18 cellular contexts compared by ENCODE assay signal in genomic region chr12:25796523-25797000, GRCh38.
DNase-seq lines count a peak whose midpoint lies in the region; ATAC-seq, FAIRE-seq and TF ChIP-seq lines count a peak whose summit lies in the region.
"Had no signal": no experiment of that assay in that cellular context is flagged by ENCODE, and none has a peak within 500 bp of the region (broad histone marks: within the 10 kb centered on the region; RNA-seq: fewer than 3 reads in every experiment).

No MANE protein-coding gene starts in this region.

- no peak overlapping the region for H3K4me2 ChIP-seq in mesenchymal stem cell (ENCODE audit: low read length, poor library complexity, severe bottlenecking)

- H3K23ac ChIP-seq in mesenchymal stem cell (ENCODE audit: low read length in 2 of 2) = no peak overlapping the region

- H3K79me1 ChIP-seq in mesenchymal stem cell (replicated peaks; ENCODE audit: low read length, poor library complexity, severe bottlenecking) = no peaks in the 10 kb centered on the region

- H3K18ac ChIP-seq in mesenchymal stem cell (ENCODE audit: low read depth in 1 of 2, low read length in 2 of 2) = no peak overlapping the region

- DNase-seq in GM03348 (ENCODE audit: low spot score) (peak; percentile 11), M059J (ENCODE audit: low read depth) (peak; percentile 47), bronchial epithelial cell (ENCODE audit: low read depth) (peak; percentile 47), mesenchymal stem cell (peak; percentile 17), GF-D8 (lab: John Stamatoyannopoulos, UW) (no peak), NCI-H187 (lab: John Stamatoyannopoulos, UW) (no peak)
- DNase-seq: activated CD8-positive, alpha-beta T cell treated with anti-CD3 and anti-CD28 coated beads for 36 hours; activated T-cell treated with anti-CD3 and anti-CD28 coated beads, Interleukin-2, amount 50 U/mL, for 48 hours; Calu3; effector memory CD8-positive, alpha-beta T cell; GOT3; NCI-H1092; RPMI8226; thyroid gland had no signal

- no peak overlapping the region for H3K14ac ChIP-seq in mesenchymal stem cell (ENCODE audit: low read length in 2 of 2)

- H2BK5ac ChIP-seq in mesenchymal stem cell (ENCODE audit: low read depth, low read length, poor library complexity, severe bottlenecking) = no peak overlapping the region

- no peak overlapping the region for H2BK120ac ChIP-seq in mesenchymal stem cell (ENCODE audit: low read depth, low read length)

- no peak overlapping the region for H3K9ac ChIP-seq in mesenchymal stem cell (ENCODE audit: low read length)

- no peaks in the 10 kb centered on the region for H3K36me3 ChIP-seq in bronchial epithelial cell (ENCODE audit: control insufficient read depth, insufficient read depth, low read length)
- no peaks in the 10 kb centered on the region for H3K36me3 ChIP-seq in mesenchymal stem cell (ENCODE audit: control insufficient read depth in 1 of 2, insufficient read depth in 2 of 2, low read depth in 1 of 2, low read length in 2 of 2)
- H3K36me3 ChIP-seq: gastroesophageal sphincter, thyroid gland had no signal

- H3K4me3 ChIP-seq in bronchial epithelial cell (ENCODE audit: low read depth, low read length) (no peak overlapping the region), mesenchymal stem cell (ENCODE audit: insufficient read depth in 1 of 2, low read depth in 1 of 2, low read length in 2 of 2) (no peak overlapping the region)
- H3K4me3 ChIP-seq: gastroesophageal sphincter, thyroid gland had no signal

- H3K4ac ChIP-seq in mesenchymal stem cell (ENCODE audit: low read depth in 1 of 2, low read length in 2 of 2) = no peak overlapping the region

- no peak overlapping the region for H2BK12ac ChIP-seq in mesenchymal stem cell (ENCODE audit: low read length in 2 of 2)

- WGBS in mesenchymal stem cell = 80% methylated on average over 2 of the region's 2 CpGs

- no peak for FAIRE-seq in bronchial epithelial cell (lab: Jason Lieb, UNC)

- H4K8ac ChIP-seq in mesenchymal stem cell (ENCODE audit: low read length) = no peak overlapping the region

- TF ChIP-seq CTCF in bronchial epithelial cell (IDR thresholded peaks at IDR 0.05; ENCODE audit: insufficient read depth, low read length, severe bottlenecking) = no peak

- H3K9me3 ChIP-seq in mesenchymal stem cell (ENCODE audit: control insufficient read depth, low read length) = no peaks in the 10 kb centered on the region
- H3K9me3 ChIP-seq: gastroesophageal sphincter, thyroid gland had no signal

- no peak for ATAC-seq in HG02885 (IDR thresholded peaks at IDR 0.05; ENCODE audit: poor library complexity, unreplicated experiment)
- ATAC-seq: activated CD8-positive, alpha-beta T cell treated with anti-CD3 and anti-CD28 coated beads for 36 hours; activated naive CD4-positive, alpha-beta T cell treated with anti-CD3 and anti-CD28 coated beads, Interleukin-2, amount 50 U/mL, for 72 hours; effector memory CD8-positive, alpha-beta T cell; gastroesophageal sphincter had no signal

- H2AK5ac ChIP-seq in mesenchymal stem cell (ENCODE audit: low read length, severe bottlenecking) = no peak overlapping the region

- H2AFZ ChIP-seq in mesenchymal stem cell (ENCODE audit: low read depth, low read length) = no peak overlapping the region

- H3K27ac ChIP-seq in mesenchymal stem cell (ENCODE audit: low read length, poor library complexity, severe bottlenecking) = no peak overlapping the region
- H3K27ac ChIP-seq: gastroesophageal sphincter, thyroid gland, VCaP had no signal

- no peak overlapping the region for H2BK15ac ChIP-seq in mesenchymal stem cell (ENCODE audit: low read depth, poor library complexity, severe bottlenecking)

- no peak overlapping the region for H4K91ac ChIP-seq in mesenchymal stem cell (ENCODE audit: low read length)

- no peaks in the 10 kb centered on the region for H3K4me1 ChIP-seq in mesenchymal stem cell (ENCODE audit: control insufficient read depth, insufficient read depth, low read depth, low read length)
- H3K4me1 ChIP-seq: thyroid gland had no signal

- H3K27me3 ChIP-seq in bronchial epithelial cell (ENCODE audit: control insufficient read depth, insufficient read depth, low read length) = no peaks in the 10 kb centered on the region
- no peaks in the 10 kb centered on the region for H3K27me3 ChIP-seq in mesenchymal stem cell (ENCODE audit: control insufficient read depth in 1 of 2, insufficient read depth in 1 of 2, low read length in 2 of 2)
- H3K27me3 ChIP-seq: gastroesophageal sphincter, thyroid gland had no signal

Comparison
In these comparisons a context has a peak if more than half of its experiments do, and no peak if none do; other contexts are left out.
1. DNase-seq: peak in GM03348 (single experiment), M059J (single experiment), bronchial epithelial cell (single experiment) and mesenchymal stem cell (single experiment); none in GF-D8 (single experiment) and NCI-H187 (0 of 2).